24 cellular contexts compared by ENCODE assay signal in genomic region chr11:71244116-71244815, GRCh38. TPM values are rescaled to one million over a fixed set of nuclear protein-coding genes. Genes with fewer than 3 reads are reported as not detected.
DNase-seq lines count a peak whose midpoint lies in the region; FAIRE-seq and TF ChIP-seq lines count a peak whose summit lies in the region.
"Had no signal": no experiment of that assay in that cellular context is flagged by ENCODE, and none has a peak within 500 bp of the region (broad histone marks: within the 10 kb centered on the region; RNA-seq: fewer than 3 reads in every experiment).

No MANE protein-coding gene starts in this region.

- peaks cover 12% of the 10 kb centered on the region for H3K4me1 ChIP-seq in suprapubic skin

- TF ChIP-seq EP300 in suprapubic skin (IDR thresholded peaks at IDR 0.05), result no peak

- no peaks in the 10 kb centered on the region for H3K36me3 ChIP-seq in suprapubic skin
- H3K36me3 ChIP-seq: BLaER1 treated with 17β-estradiol and CSF1 and Interleukin-3, amounts not matched to agents 10 nM and 100 nM; prostate gland had no signal

- peak; percentile 30 for DNase-seq in DMS79 treated with DMSO at 0.1 percent for 48 hours (lab: John Stamatoyannopoulos, UW)
- no peak for DNase-seq in DMS79 (lab: John Stamatoyannopoulos, UW)
- peak; percentile 7 for DNase-seq in amniotic epithelial cell (ENCODE audit: low read depth)
- DNase-seq in islet precursor cell, result peak; percentile 55
- peak; percentile 24 to 73 for DNase-seq in suprapubic skin (ENCODE audit: low spot score in 2 of 2)
- no peak for DNase-seq in RCC 7860 (ENCODE audit: low spot score)
- no peak for DNase-seq in activated gamma-delta T cell treated with Interleukin-2 at 50 U/mL for 16 hours
- no peak for DNase-seq in middle frontal gyrus (ENCODE audit: extremely low spot score, low spot score)
- DNase-seq: activated B cell treated with CpG ODN at 0.5 μM for 24 hours; activated CD4-positive, alpha-beta memory T cell treated with anti-CD3 and anti-CD28 coated beads, Interleukin-2, amount 10 ng/mL, durations not matched to agents 7 days and 5 days; activated naive CD4-positive, alpha-beta T cell treated with anti-CD3 and anti-CD28 coated beads for 36 hours; central memory CD4-positive, alpha-beta T cell; KG1; MV-4-11; NCI-H1694; NCI-H226; NK-92 treated with Interleukin-12 subunit alpha and Interleukin-12 subunit beta, amount 100 ng/mL, for 24 hours; stimulated activated CD4-positive, alpha-beta T cell treated with anti-CD3 and anti-CD28 coated beads, Interleukin-4, amount 100 ng/mL, for 1 hour; stimulated activated naive CD8-positive, alpha-beta T cell treated with anti-CD3 and anti-CD28 coated beads, Interleukin-15, amount 100 ng/mL, for 72 hours had no signal

- H3K27ac ChIP-seq in suprapubic skin, result no peak overlapping the region
- H3K27ac ChIP-seq: 22Rv1; BLaER1 treated with 17β-estradiol and CSF1 and Interleukin-3, amounts not matched to agents 10 nM and 100 nM; prostate gland; skin epidermis had no signal

- TF ChIP-seq POLR2A in suprapubic skin (IDR thresholded peaks at IDR 0.05), result no peak

- no peak for FAIRE-seq in RCC 7860 (lab: Jason Lieb, UNC)

- H3K27me3 ChIP-seq in suprapubic skin, result peaks cover 48% of the 10 kb centered on the region

- no peak overlapping the region for H3K4me3 ChIP-seq in suprapubic skin
- H3K4me3 ChIP-seq: BLaER1 treated with 17β-estradiol and CSF1 and Interleukin-3, amounts not matched to agents 10 nM and 100 nM; prostate gland; skin epidermis had no signal

- no peaks in the 10 kb centered on the region for H3K9me3 ChIP-seq in suprapubic skin
- H3K9me3 ChIP-seq: BLaER1 treated with 17β-estradiol and CSF1 and Interleukin-3, amounts not matched to agents 10 nM and 100 nM; prostate gland had no signal

- WGBS in suprapubic skin, result 67% methylated on average over 7 of the region's 12 CpGs

- no peak for TF ChIP-seq CTCF in suprapubic skin (IDR thresholded peaks at IDR 0.05)

RNA-seq across cellular contexts. Expression of gene SHANK2, which starts 8.1 kb away (rescaled TPM):
- 10 to 100 TPM in 2 of 4 donors, 1 to 10 TPM in 2; 5.9 to 14.0 (median 10.1) TPM for total RNA-seq in suprapubic skin
- total RNA-seq: activated CD4-positive, alpha-beta memory T cell treated with anti-CD3 and anti-CD28 coated beads, Interleukin-2, amount 10 ng/mL, durations not matched to agents 7 days and 5 days; activated naive CD4-positive, alpha-beta T cell treated with anti-CD3 and anti-CD28 coated beads for 36 hours; T-helper 2 cell treated with Interferon-gamma antibody and Interleukin-4, amounts not matched to agents 100 ng/mL and 5 ng/mL, for 36 hours had no signal

Comparison
In these comparisons a context has a peak if more than half of its experiments do, and no peak if none do; other contexts are left out.
1. DNase-seq: peak in DMS79 treated with DMSO at 0.1 percent for 48 hours (single experiment), amniotic epithelial cell (single experiment), islet precursor cell (single experiment) and suprapubic skin (2 of 2); none in DMS79 (single experiment), RCC 7860 (single experiment), activated gamma-delta T cell treated with Interleukin-2 at 50 U/mL for 16 hours (single experiment) and middle frontal gyrus (single experiment).